In the genomic region with DNA sequence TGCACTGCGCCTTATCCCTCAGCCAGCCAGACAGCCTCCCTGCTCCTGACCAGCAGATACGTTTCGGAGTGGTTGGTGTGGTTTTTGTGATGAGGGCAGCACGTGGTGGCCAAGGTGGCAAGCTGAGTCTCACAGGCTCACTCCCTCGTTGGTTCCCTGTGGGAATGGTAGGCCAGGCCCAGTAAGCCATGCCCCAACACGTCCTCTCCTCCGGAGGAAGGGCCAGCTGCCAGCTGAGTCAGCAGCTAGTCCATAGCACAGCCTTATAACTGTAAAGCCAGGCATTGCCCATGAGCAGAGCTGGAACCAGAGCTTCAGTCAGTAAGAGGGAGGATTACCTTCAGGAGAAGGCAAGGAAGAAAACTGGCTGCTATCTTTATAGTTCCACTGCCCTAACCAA, we compare ENCODE assay signal across 10 cellular contexts. TPM values are rescaled to one million over a fixed set of nuclear protein-coding genes. Genes with fewer than 3 reads are reported as not detected.
A peak's percentile ranks its signal among the peaks of the same experiment; 100 is the strongest.
DNase-seq lines count a peak whose midpoint lies in the region; ATAC-seq and TF ChIP-seq lines count a peak whose summit lies in the region.
"Had no signal": no experiment of that assay in that cellular context is flagged by ENCODE, and none has a peak within 500 bp of the region (broad histone marks: within the 10 kb centered on the region; RNA-seq: fewer than 3 reads in every experiment).

No MANE protein-coding gene starts in this region.

- H2AFZ ChIP-seq in GM23338 = no peak overlapping the region

- H3K27me3 ChIP-seq in GM23338 (ENCODE audit: insufficient read depth) = no peaks in the 10 kb centered on the region

- no peaks in the 10 kb centered on the region for H3K9me2 ChIP-seq in GM23338 (ENCODE audit: insufficient read depth)

- TF ChIP-seq CTCF in GM23338 (conservative IDR thresholded peaks at IDR 0.05; ENCODE audit: low read depth in 2 of 2) (no peak), epithelial cell of esophagus (IDR thresholded peaks at IDR 0.05; ENCODE audit: insufficient read depth, low read depth, low read length, missing control alignments) (no peak), retinal pigment epithelial cell (conservative IDR thresholded peaks at IDR 0.05; ENCODE audit: low read depth, low read length) (no peak)

- H3K4me3 ChIP-seq in GM23338 (no peak overlapping the region), epithelial cell of esophagus (ENCODE audit: low read length) (no peak overlapping the region), retinal pigment epithelial cell (ENCODE audit: low read length) (no peak overlapping the region)

- no peak overlapping the region for H3K27ac ChIP-seq in GM23338 (ENCODE audit: low read depth)

- no peak overlapping the region for H3K4me2 ChIP-seq in GM23338

- ATAC-seq in GM23338 = no peak
- no peak for ATAC-seq in GM19328 (IDR thresholded peaks at IDR 0.05; ENCODE audit: unreplicated experiment)
- ATAC-seq: stimulated activated memory B cell treated with anti-CD40 and anti-IgM and Interleukin-4, amounts not matched to agents 10 μg/mL and 1 μg/mL and 100 μg/mL, for 72 hours had no signal

- H3K79me2 ChIP-seq in GM23338 (replicated peaks; ENCODE audit: insufficient read depth) = peaks cover 26% of the 10 kb centered on the region

- H3K27me3 Mint-ChIP-seq in GM23338 (ENCODE audit: insufficient read depth, low read depth, poor library complexity) = peaks cover 11% of the 10 kb centered on the region
- H3K27me3 Mint-ChIP-seq: stimulated activated memory B cell treated with anti-CD40 and anti-IgM and Interleukin-4, amounts not matched to agents 10 μg/mL and 1 μg/mL and 100 μg/mL, for 72 hours had no signal

- no peaks in the 10 kb centered on the region for H3K9me3 Mint-ChIP-seq in GM23338
- H3K9me3 Mint-ChIP-seq: stimulated activated memory B cell treated with anti-CD40 and anti-IgM and Interleukin-4, amounts not matched to agents 10 μg/mL and 1 μg/mL and 100 μg/mL, for 72 hours had no signal

- H3K4me1 ChIP-seq in GM23338 (ENCODE audit: insufficient read depth) = peaks cover 23% of the 10 kb centered on the region

- H3K4me3 Mint-ChIP-seq in GM23338 = no peak overlapping the region
- H3K4me3 Mint-ChIP-seq: stimulated activated memory B cell treated with anti-CD40 and anti-IgM and Interleukin-4, amounts not matched to agents 10 μg/mL and 1 μg/mL and 100 μg/mL, for 72 hours had no signal

- H3F3A ChIP-seq in GM23338 (replicated peaks; ENCODE audit: low read depth) = no peaks in the 10 kb centered on the region

- DNase-seq in GM23338 (ENCODE audit: low spot score) (no peak), RKO (ENCODE audit: low spot score) (peak; percentile 34), epithelial cell of esophagus (ENCODE audit: low read depth) (peak; percentile 99), retinal pigment epithelial cell (ENCODE audit: low read depth) (peak; percentile 27), NCI-H82 treated with DMSO at 0.1 percent for 48 hours (lab: John Stamatoyannopoulos, UW; ENCODE audit: unreplicated experiment) (no peak)
- DNase-seq in effector CD8-positive, alpha-beta T cell (lab: John Stamatoyannopoulos, UW) = no peak
- DNase-seq: cerebellar nuclear complex had no signal

- H4K20me1 ChIP-seq in GM23338 (replicated peaks; ENCODE audit: insufficient read depth) = peaks cover 31% of the 10 kb centered on the region

- H3K36me3 ChIP-seq in GM23338 (ENCODE audit: insufficient read depth) = peaks cover 7% of the 10 kb centered on the region

- H3K27ac Mint-ChIP-seq in GM23338 = peak overlapping the region; percentile 90

- H3K4me1 Mint-ChIP-seq in GM23338 = peaks cover 38% of the 10 kb centered on the region

- H3K36me3 Mint-ChIP-seq in GM23338 (ENCODE audit: low read depth) = peaks cover 47% of the 10 kb centered on the region

TF ChIP-seq in GM23338, 12 proteins besides CTCF, POLR2A, EP300 and RAD21:
- TF ChIP-seq STAT1 (IDR thresholded peaks at IDR 0.05; ENCODE audit: unreplicated experiment) = no peak
- no peak for TF ChIP-seq JUNB (IDR thresholded peaks at IDR 0.05; ENCODE audit: unreplicated experiment)
- TF ChIP-seq POLR2AphosphoS5 (IDR thresholded peaks at IDR 0.05; ENCODE audit: low read depth) = 0 out of 2 replicates have a peak, but pooled peaks have one; percentile 23
- TF ChIP-seq CREB1 (CRISPR knock-in tag; IDR thresholded peaks at IDR 0.05; ENCODE audit: low read depth) = no peak

RNA-seq across cellular contexts. Expression of a gene that starts 29.5 kb away (rescaled TPM):
- 70.9 and 73.9 TPM in 2 replicates for total RNA-seq in GM23338 (2014; rRNA removed; shearing (Covaris generic))
- polyA plus RNA-seq in GM23338 (2016; fragmentation: Nextera tagmentation; extraction: Ambion mirVana) = 32.5 and 33.6 TPM in 2 replicates

RNA-seq across cellular contexts. Expression of a gene that starts 40.6 kb away (rescaled TPM):
- total RNA-seq in GM23338 (2014; rRNA removed; shearing (Covaris generic)) = 2.6 TPM in 1 of 2 replicates, not detected in the other
- not detected in 2 replicates for polyA plus RNA-seq in GM23338 (2016; fragmentation: Nextera tagmentation; extraction: Ambion mirVana)
- total RNA-seq: T-helper 2 cell treated with Interferon-gamma antibody and Interleukin-4, amounts not matched to agents 100 ng/mL and 5 ng/mL, for 36 hours had no signal

RNA-seq across cellular contexts. Expression of a gene that starts 43.9 kb away (rescaled TPM):
- total RNA-seq in GM23338 (2014; rRNA removed; shearing (Covaris generic)) = 28.9 and 32.9 TPM in 2 replicates
- polyA plus RNA-seq in GM23338 (2016; fragmentation: Nextera tagmentation; extraction: Ambion mirVana) = 16.9 and 20.2 TPM in 2 replicates

RNA-seq across cellular contexts. Expression of a gene that starts 44.3 kb away (rescaled TPM):
- 18.1 and 20.7 TPM in 2 replicates for total RNA-seq in GM23338 (2014; rRNA removed; shearing (Covaris generic))
- polyA plus RNA-seq in GM23338 (2016; fragmentation: Nextera tagmentation; extraction: Ambion mirVana) = 5.2 and 6.0 TPM in 2 replicates

Comparison
In these comparisons a context has a peak if more than half of its experiments do, and no peak if none do; other contexts are left out.
1. DNase-seq: peak in RKO (single experiment), epithelial cell of esophagus (single experiment) and retinal pigment epithelial cell (single experiment); none in GM23338 (single experiment), NCI-H82 treated with DMSO at 0.1 percent for 48 hours (single experiment) and effector CD8-positive, alpha-beta T cell (single experiment).